In the genomic region with DNA sequence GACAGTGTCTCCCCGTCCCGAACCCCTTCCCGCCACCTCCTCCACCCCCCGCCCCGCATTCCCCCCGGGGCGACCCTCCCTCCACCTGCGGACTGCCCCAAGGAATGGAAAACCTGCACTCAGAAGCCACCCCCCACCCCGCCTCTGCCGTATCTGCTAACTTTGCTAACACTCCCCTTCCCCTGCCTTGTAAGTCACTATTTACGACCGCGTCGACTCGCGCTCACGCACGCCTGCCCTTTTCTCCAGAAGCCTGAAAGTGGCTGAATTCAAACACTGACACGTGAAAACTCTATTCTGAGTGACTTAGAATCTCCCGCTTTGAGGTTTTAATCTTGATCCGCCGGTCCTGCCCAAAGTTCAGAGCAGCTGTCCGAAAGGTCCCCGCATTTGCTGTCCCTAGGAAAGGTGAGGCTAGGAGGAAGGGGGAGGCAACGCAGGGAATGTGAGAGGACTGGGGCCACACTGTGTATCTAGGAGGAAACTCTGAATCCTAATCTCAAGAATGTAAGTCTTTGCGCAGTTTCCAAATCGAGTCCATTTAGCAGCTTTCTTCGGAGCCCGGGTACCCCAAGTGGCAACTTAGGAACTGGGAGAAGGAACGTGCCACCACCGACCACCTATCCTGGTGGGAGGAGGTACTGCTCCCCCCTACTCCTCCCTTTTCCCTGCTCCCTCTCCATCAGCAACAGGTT, we compare ENCODE assay signal across 1 cellular context.
TF ChIP-seq lines count a peak whose summit lies in the region.

No MANE protein-coding gene starts in this region.

TF ChIP-seq in SK-N-SH, 30 proteins besides CTCF, POLR2A, EP300 and RAD21 (continued from another document):
- TF ChIP-seq YY1 (IDR thresholded peaks at IDR 0.05; ENCODE audit: low read depth) (no peak), SMC3 (IDR thresholded peaks at IDR 0.05; ENCODE audit: low read depth, low read length) (no peak), GABPA (IDR thresholded peaks at IDR 0.05; ENCODE audit: low read depth) (no peak), POLR2AphosphoS5 (IDR thresholded peaks at IDR 0.05; ENCODE audit: low read depth, low read length) (no peak), TEAD4 (IDR thresholded peaks at IDR 0.05; ENCODE audit: borderline replicate concordance, insufficient read depth) (no peak), TCF12 (IDR thresholded peaks at IDR 0.05) (no peak), NRF1 (IDR thresholded peaks at IDR 0.05; ENCODE audit: low read depth, low read length) (no peak)
